1 cellular context compared by ENCODE assay signal in genomic region chr16:58025351-58026138, GRCh38.
A peak's percentile ranks its signal among the peaks of the same experiment; 100 is the strongest.
TF ChIP-seq lines count a peak whose summit lies in the region.

Gene MMP15, plus strand, starts transcription at chr16:58025754. Its CDS starts 597 bp downstream, at chr16:58026351.

TF ChIP-seq in HepG2, 621 proteins besides CTCF, POLR2A, EP300 and RAD21 (continued from another document and continues in another):
- TF ChIP-seq, protein P1, sequence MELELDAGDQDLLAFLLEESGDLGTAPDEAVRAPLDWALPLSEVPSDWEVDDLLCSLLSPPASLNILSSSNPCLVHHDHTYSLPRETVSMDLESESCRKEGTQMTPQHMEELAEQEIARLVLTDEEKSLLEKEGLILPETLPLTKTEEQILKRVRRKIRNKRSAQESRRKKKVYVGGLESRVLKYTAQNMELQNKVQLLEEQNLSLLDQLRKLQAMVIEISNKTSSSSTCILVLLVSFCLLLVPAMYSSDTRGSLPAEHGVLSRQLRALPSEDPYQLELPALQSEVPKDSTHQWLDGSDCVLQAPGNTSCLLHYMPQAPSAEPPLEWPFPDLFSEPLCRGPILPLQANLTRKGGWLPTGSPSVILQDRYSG (CRISPR knock-in tag; IDR thresholded peaks at IDR 0.05): peak; percentile 37; the same call in 1 of the 2 replicates
- TF ChIP-seq, protein P2, sequence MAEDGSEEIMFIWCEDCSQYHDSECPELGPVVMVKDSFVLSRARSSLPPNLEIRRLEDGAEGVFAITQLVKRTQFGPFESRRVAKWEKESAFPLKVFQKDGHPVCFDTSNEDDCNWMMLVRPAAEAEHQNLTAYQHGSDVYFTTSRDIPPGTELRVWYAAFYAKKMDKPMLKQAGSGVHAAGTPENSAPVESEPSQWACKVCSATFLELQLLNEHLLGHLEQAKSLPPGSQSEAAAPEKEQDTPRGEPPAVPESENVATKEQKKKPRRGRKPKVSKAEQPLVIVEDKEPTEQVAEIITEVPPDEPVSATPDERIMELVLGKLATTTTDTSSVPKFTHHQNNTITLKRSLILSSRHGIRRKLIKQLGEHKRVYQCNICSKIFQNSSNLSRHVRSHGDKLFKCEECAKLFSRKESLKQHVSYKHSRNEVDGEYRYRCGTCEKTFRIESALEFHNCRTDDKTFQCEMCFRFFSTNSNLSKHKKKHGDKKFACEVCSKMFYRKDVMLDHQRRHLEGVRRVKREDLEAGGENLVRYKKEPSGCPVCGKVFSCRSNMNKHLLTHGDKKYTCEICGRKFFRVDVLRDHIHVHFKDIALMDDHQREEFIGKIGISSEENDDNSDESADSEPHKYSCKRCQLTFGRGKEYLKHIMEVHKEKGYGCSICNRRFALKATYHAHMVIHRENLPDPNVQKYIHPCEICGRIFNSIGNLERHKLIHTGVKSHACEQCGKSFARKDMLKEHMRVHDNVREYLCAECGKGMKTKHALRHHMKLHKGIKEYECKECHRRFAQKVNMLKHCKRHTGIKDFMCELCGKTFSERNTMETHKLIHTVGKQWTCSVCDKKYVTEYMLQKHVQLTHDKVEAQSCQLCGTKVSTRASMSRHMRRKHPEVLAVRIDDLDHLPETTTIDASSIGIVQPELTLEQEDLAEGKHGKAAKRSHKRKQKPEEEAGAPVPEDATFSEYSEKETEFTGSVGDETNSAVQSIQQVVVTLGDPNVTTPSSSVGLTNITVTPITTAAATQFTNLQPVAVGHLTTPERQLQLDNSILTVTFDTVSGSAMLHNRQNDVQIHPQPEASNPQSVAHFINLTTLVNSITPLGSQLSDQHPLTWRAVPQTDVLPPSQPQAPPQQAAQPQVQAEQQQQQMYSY (CRISPR knock-in tag; IDR thresholded peaks at IDR 0.05): peak; percentile 60
- 0 out of 2 replicates have a peak, but pooled peaks have one; percentile 3 for TF ChIP-seq ZNF652 (CRISPR knock-in tag; IDR thresholded peaks at IDR 0.05; ENCODE audit: borderline replicate concordance, low read depth)
- TF ChIP-seq ZBTB38 (CRISPR knock-in tag; IDR thresholded peaks at IDR 0.05): no peak; the same call in 1 of the 2 replicates
- no peak for TF ChIP-seq SMAD9 (CRISPR knock-in tag; IDR thresholded peaks at IDR 0.05)
- TF ChIP-seq ATF7-NPFF (CRISPR knock-in tag; IDR thresholded peaks at IDR 0.05; ENCODE audit: low read depth): peak; percentile 57
- TF ChIP-seq POGZ (CRISPR knock-in tag; IDR thresholded peaks at IDR 0.05): peak; percentile 43; the same call in 1 of the 2 replicates
- TF ChIP-seq, protein P3, sequence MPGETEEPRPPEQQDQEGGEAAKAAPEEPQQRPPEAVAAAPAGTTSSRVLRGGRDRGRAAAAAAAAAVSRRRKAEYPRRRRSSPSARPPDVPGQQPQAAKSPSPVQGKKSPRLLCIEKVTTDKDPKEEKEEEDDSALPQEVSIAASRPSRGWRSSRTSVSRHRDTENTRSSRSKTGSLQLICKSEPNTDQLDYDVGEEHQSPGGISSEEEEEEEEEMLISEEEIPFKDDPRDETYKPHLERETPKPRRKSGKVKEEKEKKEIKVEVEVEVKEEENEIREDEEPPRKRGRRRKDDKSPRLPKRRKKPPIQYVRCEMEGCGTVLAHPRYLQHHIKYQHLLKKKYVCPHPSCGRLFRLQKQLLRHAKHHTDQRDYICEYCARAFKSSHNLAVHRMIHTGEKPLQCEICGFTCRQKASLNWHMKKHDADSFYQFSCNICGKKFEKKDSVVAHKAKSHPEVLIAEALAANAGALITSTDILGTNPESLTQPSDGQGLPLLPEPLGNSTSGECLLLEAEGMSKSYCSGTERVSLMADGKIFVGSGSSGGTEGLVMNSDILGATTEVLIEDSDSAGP (CRISPR knock-in tag; IDR thresholded peaks at IDR 0.05; ENCODE audit: borderline replicate concordance): peak; percentile 99
- TF ChIP-seq ZBTB10 (CRISPR knock-in tag; IDR thresholded peaks at IDR 0.05; ENCODE audit: borderline replicate concordance): 0 out of 2 replicates have a peak, but pooled peaks have one; percentile 23
- no peak for TF ChIP-seq EEA1 (CRISPR knock-in tag; IDR thresholded peaks at IDR 0.05; ENCODE audit: borderline replicate concordance)
- TF ChIP-seq ZBTB34 (CRISPR knock-in tag; IDR thresholded peaks at IDR 0.05): peak; percentile 52; the same call in 1 of the 2 replicates
- peak; percentile 31; the same call in 1 of the 2 replicates for TF ChIP-seq TMF1 (CRISPR knock-in tag; IDR thresholded peaks at IDR 0.05; ENCODE audit: low read depth)
- TF ChIP-seq, protein P4, sequence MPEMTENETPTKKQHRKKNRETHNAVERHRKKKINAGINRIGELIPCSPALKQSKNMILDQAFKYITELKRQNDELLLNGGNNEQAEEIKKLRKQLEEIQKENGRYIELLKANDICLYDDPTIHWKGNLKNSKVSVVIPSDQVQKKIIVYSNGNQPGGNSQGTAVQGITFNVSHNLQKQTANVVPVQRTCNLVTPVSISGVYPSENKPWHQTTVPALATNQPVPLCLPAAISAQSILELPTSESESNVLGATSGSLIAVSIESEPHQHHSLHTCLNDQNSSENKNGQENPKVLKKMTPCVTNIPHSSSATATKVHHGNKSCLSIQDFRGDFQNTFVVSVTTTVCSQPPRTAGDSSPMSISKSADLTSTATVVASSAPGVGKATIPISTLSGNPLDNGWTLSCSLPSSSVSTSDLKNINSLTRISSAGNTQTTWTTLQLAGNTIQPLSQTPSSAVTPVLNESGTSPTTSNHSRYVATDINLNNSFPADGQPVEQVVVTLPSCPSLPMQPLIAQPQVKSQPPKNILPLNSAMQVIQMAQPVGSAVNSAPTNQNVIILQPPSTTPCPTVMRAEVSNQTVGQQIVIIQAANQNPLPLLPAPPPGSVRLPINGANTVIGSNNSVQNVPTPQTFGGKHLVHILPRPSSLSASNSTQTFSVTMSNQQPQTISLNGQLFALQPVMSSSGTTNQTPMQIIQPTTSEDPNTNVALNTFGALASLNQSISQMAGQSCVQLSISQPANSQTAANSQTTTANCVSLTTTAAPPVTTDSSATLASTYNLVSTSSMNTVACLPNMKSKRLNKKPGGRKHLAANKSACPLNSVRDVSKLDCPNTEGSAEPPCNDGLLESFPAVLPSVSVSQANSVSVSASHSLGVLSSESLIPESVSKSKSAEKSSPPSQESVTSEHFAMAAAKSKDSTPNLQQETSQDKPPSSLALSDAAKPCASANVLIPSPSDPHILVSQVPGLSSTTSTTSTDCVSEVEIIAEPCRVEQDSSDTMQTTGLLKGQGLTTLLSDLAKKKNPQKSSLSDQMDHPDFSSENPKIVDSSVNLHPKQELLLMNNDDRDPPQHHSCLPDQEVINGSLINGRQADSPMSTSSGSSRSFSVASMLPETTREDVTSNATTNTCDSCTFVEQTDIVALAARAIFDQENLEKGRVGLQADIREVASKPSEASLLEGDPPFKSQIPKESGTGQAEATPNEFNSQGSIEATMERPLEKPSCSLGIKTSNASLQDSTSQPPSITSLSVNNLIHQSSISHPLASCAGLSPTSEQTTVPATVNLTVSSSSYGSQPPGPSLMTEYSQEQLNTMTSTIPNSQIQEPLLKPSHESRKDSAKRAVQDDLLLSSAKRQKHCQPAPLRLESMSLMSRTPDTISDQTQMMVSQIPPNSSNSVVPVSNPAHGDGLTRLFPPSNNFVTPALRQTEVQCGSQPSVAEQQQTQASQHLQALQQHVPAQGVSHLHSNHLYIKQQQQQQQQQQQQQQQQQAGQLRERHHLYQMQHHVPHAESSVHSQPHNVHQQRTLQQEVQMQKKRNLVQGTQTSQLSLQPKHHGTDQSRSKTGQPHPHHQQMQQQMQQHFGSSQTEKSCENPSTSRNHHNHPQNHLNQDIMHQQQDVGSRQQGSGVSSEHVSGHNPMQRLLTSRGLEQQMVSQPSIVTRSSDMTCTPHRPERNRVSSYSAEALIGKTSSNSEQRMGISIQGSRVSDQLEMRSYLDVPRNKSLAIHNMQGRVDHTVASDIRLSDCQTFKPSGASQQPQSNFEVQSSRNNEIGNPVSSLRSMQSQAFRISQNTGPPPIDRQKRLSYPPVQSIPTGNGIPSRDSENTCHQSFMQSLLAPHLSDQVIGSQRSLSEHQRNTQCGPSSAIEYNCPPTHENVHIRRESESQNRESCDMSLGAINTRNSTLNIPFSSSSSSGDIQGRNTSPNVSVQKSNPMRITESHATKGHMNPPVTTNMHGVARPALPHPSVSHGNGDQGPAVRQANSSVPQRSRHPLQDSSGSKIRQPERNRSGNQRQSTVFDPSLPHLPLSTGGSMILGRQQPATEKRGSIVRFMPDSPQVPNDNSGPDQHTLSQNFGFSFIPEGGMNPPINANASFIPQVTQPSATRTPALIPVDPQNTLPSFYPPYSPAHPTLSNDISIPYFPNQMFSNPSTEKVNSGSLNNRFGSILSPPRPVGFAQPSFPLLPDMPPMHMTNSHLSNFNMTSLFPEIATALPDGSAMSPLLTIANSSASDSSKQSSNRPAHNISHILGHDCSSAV (CRISPR knock-in tag; IDR thresholded peaks at IDR 0.05; ENCODE audit: borderline replicate concordance): no peak
- no peak for TF ChIP-seq ZNF737 (CRISPR knock-in tag; IDR thresholded peaks at IDR 0.05; ENCODE audit: borderline replicate concordance)
- no peak for TF ChIP-seq TRIM22 (IDR thresholded peaks at IDR 0.05)
- TF ChIP-seq, protein P5, sequence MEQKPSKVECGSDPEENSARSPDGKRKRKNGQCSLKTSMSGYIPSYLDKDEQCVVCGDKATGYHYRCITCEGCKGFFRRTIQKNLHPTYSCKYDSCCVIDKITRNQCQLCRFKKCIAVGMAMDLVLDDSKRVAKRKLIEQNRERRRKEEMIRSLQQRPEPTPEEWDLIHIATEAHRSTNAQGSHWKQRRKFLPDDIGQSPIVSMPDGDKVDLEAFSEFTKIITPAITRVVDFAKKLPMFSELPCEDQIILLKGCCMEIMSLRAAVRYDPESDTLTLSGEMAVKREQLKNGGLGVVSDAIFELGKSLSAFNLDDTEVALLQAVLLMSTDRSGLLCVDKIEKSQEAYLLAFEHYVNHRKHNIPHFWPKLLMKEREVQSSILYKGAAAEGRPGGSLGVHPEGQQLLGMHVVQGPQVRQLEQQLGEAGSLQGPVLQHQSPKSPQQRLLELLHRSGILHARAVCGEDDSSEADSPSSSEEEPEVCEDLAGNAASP (CRISPR knock-in tag; IDR thresholded peaks at IDR 0.05; ENCODE audit: borderline replicate concordance): peak; percentile 10; the same call in 1 of the 2 replicates
- TF ChIP-seq ZNF530 (CRISPR knock-in tag; IDR thresholded peaks at IDR 0.05; ENCODE audit: low read depth): 0 out of 2 replicates have a peak, but pooled peaks have one; percentile 71
- TF ChIP-seq ZNF101 (CRISPR knock-in tag; IDR thresholded peaks at IDR 0.05; ENCODE audit: borderline replicate concordance, low read depth): no peak
- no peak for TF ChIP-seq KDM3A (CRISPR knock-in tag; IDR thresholded peaks at IDR 0.05; ENCODE audit: low read depth)
- no peak for TF ChIP-seq NONO (IDR thresholded peaks at IDR 0.05)
- peak; percentile 78 for TF ChIP-seq NONO (CRISPR knock-in tag; conservative IDR thresholded peaks at IDR 0.05)
- TF ChIP-seq ZUFSP (CRISPR knock-in tag; IDR thresholded peaks at IDR 0.05; ENCODE audit: borderline replicate concordance): no peak
- TF ChIP-seq, protein P6, sequence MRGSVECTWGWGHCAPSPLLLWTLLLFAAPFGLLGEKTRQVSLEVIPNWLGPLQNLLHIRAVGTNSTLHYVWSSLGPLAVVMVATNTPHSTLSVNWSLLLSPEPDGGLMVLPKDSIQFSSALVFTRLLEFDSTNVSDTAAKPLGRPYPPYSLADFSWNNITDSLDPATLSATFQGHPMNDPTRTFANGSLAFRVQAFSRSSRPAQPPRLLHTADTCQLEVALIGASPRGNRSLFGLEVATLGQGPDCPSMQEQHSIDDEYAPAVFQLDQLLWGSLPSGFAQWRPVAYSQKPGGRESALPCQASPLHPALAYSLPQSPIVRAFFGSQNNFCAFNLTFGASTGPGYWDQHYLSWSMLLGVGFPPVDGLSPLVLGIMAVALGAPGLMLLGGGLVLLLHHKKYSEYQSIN (CRISPR knock-in tag; IDR thresholded peaks at IDR 0.05; ENCODE audit: borderline replicate concordance): no peak
- TF ChIP-seq HDAC1 (CRISPR knock-in tag; IDR thresholded peaks at IDR 0.05): peak; percentile 85
- TF ChIP-seq ARNT (IDR thresholded peaks at IDR 0.05): no peak
- no peak for TF ChIP-seq AGO1 (IDR thresholded peaks at IDR 0.05; ENCODE audit: low read depth, low read length, poor library complexity, severe bottlenecking)
- no peak for TF ChIP-seq RFX1 (IDR thresholded peaks at IDR 0.05)
